Comparison of ENCODE assay signal across 8 cellular contexts in genomic region chr9:77764894-77765780, GRCh38.
DNase-seq lines count a peak whose midpoint lies in the region; ATAC-seq and TF ChIP-seq lines count a peak whose summit lies in the region.

No MANE protein-coding gene starts in this region.

- 78% methylated on average over 10 of the region's 10 CpGs for WGBS in prostate gland

- H3K4me3 ChIP-seq in GM12864 (ENCODE audit: low read depth, low read length) (no peak overlapping the region), prostate gland (no peak overlapping the region)

- H3K4me1 ChIP-seq in prostate gland (replicated peaks): no peaks in the 10 kb centered on the region

- no peak for ATAC-seq in GM21786 (IDR thresholded peaks at IDR 0.05; ENCODE audit: unreplicated experiment)
- ATAC-seq in HG03108 (IDR thresholded peaks at IDR 0.05; ENCODE audit: unreplicated experiment): no peak
- no peak for ATAC-seq in GM19467 (IDR thresholded peaks at IDR 0.05; ENCODE audit: unreplicated experiment)

- TF ChIP-seq CTCF in GM12864 (IDR thresholded peaks at IDR 0.05; ENCODE audit: low read depth, low read length, missing control alignments) (peak; percentile 47), prostate gland (IDR thresholded peaks at IDR 0.05) (peak in 3 of 4 experiments; percentile 12 to 51 (median 25))

- no peaks in the 10 kb centered on the region for H3K27me3 ChIP-seq in prostate gland (replicated peaks; ENCODE audit: insufficient read depth)

- no peak for DNase-seq in GM12864 (ENCODE audit: low read depth)
- peak; percentile 1 for DNase-seq in NCI-H510A (lab: John Stamatoyannopoulos, UW)
- DNase-seq in dedifferentiated amniotic fluid mesenchymal stem cell (ENCODE audit: extremely low spot score): peak; percentile 55
- DNase-seq in prostate gland (ENCODE audit: low spot score): no peak
- DNase-seq in NCI-H1417 treated with DMSO at 0.1 percent for 48 hours (lab: John Stamatoyannopoulos, UW): no peak

- H3K27ac ChIP-seq in prostate gland: no peak overlapping the region

- H3K9me3 ChIP-seq in prostate gland: no peaks in the 10 kb centered on the region

- no peaks in the 10 kb centered on the region for H3K36me3 ChIP-seq in prostate gland

- intact Hi-C loops in prostate gland (cut with DNase I): loop anchor here (5.0 kb wide), 1 partner anchor 267 kb away; the partner anchor contains the start of gene GNAQ

- TF ChIP-seq POLR2A in prostate gland (IDR thresholded peaks at IDR 0.05): no peak

Comparison
In these comparisons a context has a peak if more than half of its experiments do, and no peak if none do; other contexts are left out.
1. DNase-seq: peak in NCI-H510A (single experiment) and dedifferentiated amniotic fluid mesenchymal stem cell (single experiment); none in GM12864 (single experiment), prostate gland (single experiment) and NCI-H1417 treated with DMSO at 0.1 percent for 48 hours (single experiment).